In the genomic region with DNA sequence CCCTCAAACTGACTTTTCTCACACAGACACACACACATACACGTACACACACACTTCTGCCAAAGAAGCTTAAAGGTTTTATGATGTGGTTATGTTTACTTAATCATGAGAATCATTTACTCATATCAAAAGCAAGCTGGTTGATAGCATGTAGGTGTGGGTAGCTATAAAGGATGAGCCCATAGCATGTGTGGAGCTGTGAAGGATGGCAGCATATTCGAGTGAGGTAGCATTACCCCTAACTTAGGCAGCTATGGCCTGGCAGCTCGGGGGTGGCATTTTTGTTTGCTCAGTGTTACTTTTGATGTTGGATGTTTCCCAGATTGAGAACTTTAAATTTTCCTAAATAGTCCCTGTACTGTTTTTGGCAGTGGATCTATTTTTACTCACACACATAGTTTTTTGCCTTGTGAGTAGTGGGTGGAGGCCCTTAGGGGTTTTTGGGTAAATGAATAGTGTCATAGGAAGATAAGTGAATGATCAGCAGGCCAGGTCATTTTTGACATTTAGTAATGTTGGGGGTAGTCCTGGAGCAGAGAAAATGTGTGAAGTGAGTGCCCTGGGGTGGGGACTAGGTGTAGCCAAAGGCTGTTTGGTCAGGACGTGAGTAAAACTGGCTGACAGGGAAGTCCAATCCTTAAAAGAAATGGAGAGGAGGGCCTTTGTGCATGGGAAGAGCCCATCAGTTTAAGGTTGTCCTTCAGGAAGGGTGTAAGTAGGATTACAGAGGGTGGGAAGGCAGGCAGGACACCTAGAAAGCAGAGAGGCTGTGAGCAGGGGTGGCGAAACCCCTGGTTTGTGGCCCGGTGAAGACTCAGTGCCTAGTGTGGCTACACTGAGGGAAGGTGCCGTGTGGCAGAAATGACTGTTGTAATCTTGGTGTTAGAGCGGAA, we compare ENCODE assay signal across 9 cellular contexts. TPM values are rescaled to one million over a fixed set of nuclear protein-coding genes. Genes with fewer than 3 reads are reported as not detected.
A peak's percentile ranks its signal among the peaks of the same experiment; 100 is the strongest.
DNase-seq lines count a peak whose midpoint lies in the region; ATAC-seq, FAIRE-seq and TF ChIP-seq lines count a peak whose summit lies in the region.
"Had no signal": no experiment of that assay in that cellular context is flagged by ENCODE, and none has a peak within 500 bp of the region (broad histone marks: within the 10 kb centered on the region; RNA-seq: fewer than 3 reads in every experiment).

No MANE protein-coding gene starts in this region.

- H3K27me3 ChIP-seq in GM23338 (ENCODE audit: insufficient read depth) (no peaks in the 10 kb centered on the region), esophagus squamous epithelium (no peaks in the 10 kb centered on the region), skeletal muscle satellite cell (ENCODE audit: control insufficient read depth, insufficient read depth, low read length) (no peaks in the 10 kb centered on the region)

- no peaks in the 10 kb centered on the region for H3K27me3 Mint-ChIP-seq in GM23338 (ENCODE audit: insufficient read depth, low read depth, poor library complexity)

- peaks cover 34% of the 10 kb centered on the region for H3K36me3 ChIP-seq in GM23338 (ENCODE audit: insufficient read depth)
- peaks cover 0 to 33% (median 4%) of the 10 kb centered on the region in 3 donors for H3K36me3 ChIP-seq in esophagus squamous epithelium
- peaks cover 40% of the 10 kb centered on the region for H3K36me3 ChIP-seq in skeletal muscle satellite cell (ENCODE audit: insufficient read depth, low read length)

- no peak for TF ChIP-seq CTCF in GM23338 (conservative IDR thresholded peaks at IDR 0.05; ENCODE audit: low read depth in 2 of 2)
- no peak for TF ChIP-seq CTCF in esophagus squamous epithelium (IDR thresholded peaks at IDR 0.05)
- TF ChIP-seq CTCF in D721Med (IDR thresholded peaks at IDR 0.05; ENCODE audit: insufficient read depth, missing control alignments) = no peak

- H3K27ac ChIP-seq in GM23338 (ENCODE audit: low read depth) (peak overlapping the region; percentile 29; the same call in 1 of the 2 replicates), esophagus squamous epithelium (peak overlapping the region; percentile 67 to 87 (median 77))

- H3K4me2 ChIP-seq in GM23338 (0 out of 2 replicates have a peak overlapping the region, but pooled peaks have one; percentile 28), skeletal muscle satellite cell (ENCODE audit: low read length) (peak overlapping the region; percentile 67)

- peak overlapping the region; percentile 1; the same call in 1 of the 2 replicates for H3K27ac Mint-ChIP-seq in GM23338

- peak overlapping the region; percentile 59 for H3K9ac ChIP-seq in skeletal muscle satellite cell (ENCODE audit: low read depth, low read length)

- H2AFZ ChIP-seq in GM23338 = no peak overlapping the region

- DNase-seq in GM23338 (ENCODE audit: low spot score) (no peak), esophagus squamous epithelium (lab: John Stamatoyannopoulos, UW) (no peak), D721Med (ENCODE audit: insufficient read length, low spot score) (no peak)
- DNase-seq in activated CD4-positive, alpha-beta T cell treated with anti-CD3 and anti-CD28 coated beads, Interleukin-2, amount 50 U/mL, for 48 hours = peak; percentile 48 to 57
- DNase-seq: foreskin melanocyte had no signal

- no peak overlapping the region; the same call in 2 of the 3 replicates for H3K4me3 Mint-ChIP-seq in GM23338

- no peaks in the 10 kb centered on the region for H3K9me3 Mint-ChIP-seq in GM23338

- TF ChIP-seq POLR2A in esophagus squamous epithelium (IDR thresholded peaks at IDR 0.05) = no peak

- H3K9me3 ChIP-seq in esophagus squamous epithelium (no peaks in the 10 kb centered on the region), skeletal muscle satellite cell (replicated peaks; ENCODE audit: low read length) (no peaks in the 10 kb centered on the region)

- intact Hi-C loops in esophagus squamous epithelium (cut with DNase I) = no loop called here

- no peaks in the 10 kb centered on the region for H3K9me2 ChIP-seq in GM23338 (ENCODE audit: insufficient read depth)

- H3K4me1 ChIP-seq in GM23338 (ENCODE audit: insufficient read depth) = peaks cover 27% of the 10 kb centered on the region
- H3K4me1 ChIP-seq in esophagus squamous epithelium = peaks cover 30 to 83% (median 67%) of the 10 kb centered on the region in 3 donors
- peaks cover 61% of the 10 kb centered on the region for H3K4me1 ChIP-seq in skeletal muscle satellite cell (ENCODE audit: control insufficient read depth, insufficient read depth, low read length)

- peak; percentile 47 for ATAC-seq in GM23338
- no peak for ATAC-seq in GM21723 (IDR thresholded peaks at IDR 0.05; ENCODE audit: unreplicated experiment)
- ATAC-seq in GM18909 (IDR thresholded peaks at IDR 0.05; ENCODE audit: poor library complexity, unreplicated experiment) = no peak
- ATAC-seq in HG02642 (IDR thresholded peaks at IDR 0.05; ENCODE audit: poor library complexity, unreplicated experiment) = no peak

- H3K4me3 ChIP-seq in GM23338 = no peak overlapping the region
- H3K4me3 ChIP-seq in esophagus squamous epithelium = peak overlapping the region in 1 of 4 donors; percentile 18
- peak overlapping the region; percentile 10 for H3K4me3 ChIP-seq in skeletal muscle satellite cell (ENCODE audit: low read length)

- FAIRE-seq in D721Med (lab: Jason Lieb, UNC) = no peak

- H3K4me1 Mint-ChIP-seq in GM23338 = peaks cover 44% of the 10 kb centered on the region

- H3K79me2 ChIP-seq in GM23338 (replicated peaks; ENCODE audit: insufficient read depth) = peaks cover 99% of the 10 kb centered on the region

- WGBS in esophagus squamous epithelium, 2 donors = 47 to 57% methylated on average over 8 of the region's 8 CpGs

- H3K36me3 Mint-ChIP-seq in GM23338 (ENCODE audit: low read depth) = peaks cover 66% of the 10 kb centered on the region

- H4K20me1 ChIP-seq in GM23338 (replicated peaks; ENCODE audit: insufficient read depth) = peaks cover 79% of the 10 kb centered on the region

- H3F3A ChIP-seq in GM23338 (replicated peaks; ENCODE audit: low read depth) = peaks cover 4% of the 10 kb centered on the region; the same call in 1 of the 2 replicates

TF ChIP-seq in GM23338, 12 proteins besides CTCF, POLR2A, EP300 and RAD21 (continues in another document):
- no peak for TF ChIP-seq CREB1 (CRISPR knock-in tag; IDR thresholded peaks at IDR 0.05; ENCODE audit: low read depth)
- TF ChIP-seq STAT1 (IDR thresholded peaks at IDR 0.05; ENCODE audit: unreplicated experiment) = no peak
- TF ChIP-seq, protein P1, sequence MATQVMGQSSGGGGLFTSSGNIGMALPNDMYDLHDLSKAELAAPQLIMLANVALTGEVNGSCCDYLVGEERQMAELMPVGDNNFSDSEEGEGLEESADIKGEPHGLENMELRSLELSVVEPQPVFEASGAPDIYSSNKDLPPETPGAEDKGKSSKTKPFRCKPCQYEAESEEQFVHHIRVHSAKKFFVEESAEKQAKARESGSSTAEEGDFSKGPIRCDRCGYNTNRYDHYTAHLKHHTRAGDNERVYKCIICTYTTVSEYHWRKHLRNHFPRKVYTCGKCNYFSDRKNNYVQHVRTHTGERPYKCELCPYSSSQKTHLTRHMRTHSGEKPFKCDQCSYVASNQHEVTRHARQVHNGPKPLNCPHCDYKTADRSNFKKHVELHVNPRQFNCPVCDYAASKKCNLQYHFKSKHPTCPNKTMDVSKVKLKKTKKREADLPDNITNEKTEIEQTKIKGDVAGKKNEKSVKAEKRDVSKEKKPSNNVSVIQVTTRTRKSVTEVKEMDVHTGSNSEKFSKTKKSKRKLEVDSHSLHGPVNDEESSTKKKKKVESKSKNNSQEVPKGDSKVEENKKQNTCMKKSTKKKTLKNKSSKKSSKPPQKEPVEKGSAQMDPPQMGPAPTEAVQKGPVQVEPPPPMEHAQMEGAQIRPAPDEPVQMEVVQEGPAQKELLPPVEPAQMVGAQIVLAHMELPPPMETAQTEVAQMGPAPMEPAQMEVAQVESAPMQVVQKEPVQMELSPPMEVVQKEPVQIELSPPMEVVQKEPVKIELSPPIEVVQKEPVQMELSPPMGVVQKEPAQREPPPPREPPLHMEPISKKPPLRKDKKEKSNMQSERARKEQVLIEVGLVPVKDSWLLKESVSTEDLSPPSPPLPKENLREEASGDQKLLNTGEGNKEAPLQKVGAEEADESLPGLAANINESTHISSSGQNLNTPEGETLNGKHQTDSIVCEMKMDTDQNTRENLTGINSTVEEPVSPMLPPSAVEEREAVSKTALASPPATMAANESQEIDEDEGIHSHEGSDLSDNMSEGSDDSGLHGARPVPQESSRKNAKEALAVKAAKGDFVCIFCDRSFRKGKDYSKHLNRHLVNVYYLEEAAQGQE (IDR thresholded peaks at IDR 0.05; ENCODE audit: unreplicated experiment) = no peak
- no peak for TF ChIP-seq ZNF331 (CRISPR knock-in tag; IDR thresholded peaks at IDR 0.05; ENCODE audit: low read depth)
- TF ChIP-seq, protein P2, sequence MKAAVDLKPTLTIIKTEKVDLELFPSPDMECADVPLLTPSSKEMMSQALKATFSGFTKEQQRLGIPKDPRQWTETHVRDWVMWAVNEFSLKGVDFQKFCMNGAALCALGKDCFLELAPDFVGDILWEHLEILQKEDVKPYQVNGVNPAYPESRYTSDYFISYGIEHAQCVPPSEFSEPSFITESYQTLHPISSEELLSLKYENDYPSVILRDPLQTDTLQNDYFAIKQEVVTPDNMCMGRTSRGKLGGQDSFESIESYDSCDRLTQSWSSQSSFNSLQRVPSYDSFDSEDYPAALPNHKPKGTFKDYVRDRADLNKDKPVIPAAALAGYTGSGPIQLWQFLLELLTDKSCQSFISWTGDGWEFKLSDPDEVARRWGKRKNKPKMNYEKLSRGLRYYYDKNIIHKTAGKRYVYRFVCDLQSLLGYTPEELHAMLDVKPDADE (IDR thresholded peaks at IDR 0.05) = no peak

RNA-seq across cellular contexts. Expression of a gene that starts 7.1 kb away (rescaled TPM):
- total RNA-seq in GM23338 (2014; rRNA removed; shearing (Covaris generic)) = 263 and 277 TPM in 2 replicates
- 254 and 283 TPM in 2 replicates for polyA plus RNA-seq in GM23338 (2016; fragmentation: Nextera tagmentation; extraction: Ambion mirVana)
- 10 to 100 TPM; 42.4 to 63.2 (median 54.2) TPM for total RNA-seq in esophagus squamous epithelium
- 81.9 and 90.4 TPM in 2 replicates for total RNA-seq in skeletal muscle satellite cell (2012; rRNA removed)

Comparison
In these comparisons a context has a peak if more than half of its experiments do, and no peak if none do; other contexts are left out.
1. DNase-seq: peak in activated CD4-positive, alpha-beta T cell treated with anti-CD3 and anti-CD28 coated beads, Interleukin-2, amount 50 U/mL, for 48 hours (2 of 2); none in GM23338 (single experiment), esophagus squamous epithelium (single experiment) and D721Med (single experiment).